19 cellular contexts compared by ENCODE assay signal in genomic region chr10:99672884-99673283, GRCh38.
"Had no signal": no experiment of that assay in that cellular context is flagged by ENCODE, and none has a peak within 500 bp of the region (broad histone marks: within the 10 kb centered on the region; RNA-seq: fewer than 3 reads in every experiment).

No MANE protein-coding gene starts in this region.

- H3K27me3 Mint-ChIP-seq: activated CD4-positive, alpha-beta memory T cell treated with anti-CD3 and anti-CD28 coated beads for 36 hours; activated naive CD8-positive, alpha-beta T cell treated with anti-CD3 and anti-CD28 coated beads, Interleukin-2, amount 50 U/mL, for 24 hours; central memory CD8-positive, alpha-beta T cell; naive thymus-derived CD8-positive, alpha-beta T cell; stimulated activated naive CD8-positive, alpha-beta T cell treated with anti-CD3 and anti-CD28 coated beads, Interleukin-15, Interleukin-2, amounts not matched to agents 100 ng/mL and 50 ng/mL, for 24 hours had no signal

- H3K4me3 Mint-ChIP-seq: activated CD4-positive, alpha-beta memory T cell treated with anti-CD3 and anti-CD28 coated beads for 36 hours; activated naive CD8-positive, alpha-beta T cell treated with anti-CD3 and anti-CD28 coated beads, Interleukin-2, amount 50 U/mL, for 24 hours; activated T-cell treated with anti-CD3 and anti-CD28 coated beads, Interleukin-2, amount 50 U/mL, for 72 hours; central memory CD8-positive, alpha-beta T cell; naive thymus-derived CD8-positive, alpha-beta T cell; stimulated activated naive CD8-positive, alpha-beta T cell treated with anti-CD3 and anti-CD28 coated beads, Interleukin-15, Interleukin-2, amounts not matched to agents 100 ng/mL and 50 ng/mL, for 24 hours had no signal

- H3K4me1 Mint-ChIP-seq: central memory CD8-positive, alpha-beta T cell had no signal

- H3K4me3 ChIP-seq: ascending aorta, mucosa of descending colon, psoas muscle, sigmoid colon, upper lobe of left lung had no signal

- DNase-seq: activated CD4-positive, alpha-beta memory T cell treated with anti-CD3 and anti-CD28 coated beads for 36 hours; activated CD4-positive, CD25-positive, alpha-beta regulatory T cell treated with anti-CD3 and anti-CD28 coated beads, Interleukin-2, amount 50 U/mL, for 72 hours; activated CD8-positive, alpha-beta memory T cell treated with anti-CD3 and anti-CD28 coated beads, Interleukin-2, amount 50 U/mL, for 4 hours; activated naive CD4-positive, alpha-beta T cell treated with Interleukin-2 at 50 U/mL for 16 hours; activated naive CD8-positive, alpha-beta T cell treated with anti-CD3 and anti-CD28 coated beads, Interleukin-2, amount 50 U/mL, for 24 hours; activated T-cell treated with anti-CD3 and anti-CD28 coated beads, Interleukin-2, amount 50 U/mL, for 72 hours; cortex of kidney; effector memory CD4-positive, alpha-beta T cell; left colon; mucosa of descending colon; naive thymus-derived CD8-positive, alpha-beta T cell; occipital lobe; psoas muscle; sigmoid colon; stimulated activated CD4-positive, alpha-beta T cell treated with anti-CD3 and anti-CD28 coated beads, Interleukin-12 subunit alpha, Interleukin-12 subunit beta, amount 100 ng/mL, for 4 hours; upper lobe of left lung had no signal

- H3K9me3 Mint-ChIP-seq: activated CD4-positive, alpha-beta memory T cell treated with anti-CD3 and anti-CD28 coated beads for 36 hours; activated naive CD8-positive, alpha-beta T cell treated with anti-CD3 and anti-CD28 coated beads, Interleukin-2, amount 50 U/mL, for 24 hours; activated T-cell treated with anti-CD3 and anti-CD28 coated beads, Interleukin-2, amount 50 U/mL, for 72 hours; central memory CD8-positive, alpha-beta T cell; naive thymus-derived CD8-positive, alpha-beta T cell; stimulated activated naive CD8-positive, alpha-beta T cell treated with anti-CD3 and anti-CD28 coated beads, Interleukin-15, Interleukin-2, amounts not matched to agents 100 ng/mL and 50 ng/mL, for 24 hours had no signal

- ATAC-seq: activated naive CD8-positive, alpha-beta T cell treated with anti-CD3 and anti-CD28 coated beads, Interleukin-2, amount 50 U/mL, for 24 hours; naive thymus-derived CD8-positive, alpha-beta T cell; psoas muscle had no signal

- H3K27ac Mint-ChIP-seq: activated CD4-positive, alpha-beta memory T cell treated with anti-CD3 and anti-CD28 coated beads for 36 hours; activated naive CD8-positive, alpha-beta T cell treated with anti-CD3 and anti-CD28 coated beads, Interleukin-2, amount 50 U/mL, for 24 hours; activated T-cell treated with anti-CD3 and anti-CD28 coated beads, Interleukin-2, amount 50 U/mL, for 72 hours; naive thymus-derived CD8-positive, alpha-beta T cell; stimulated activated naive CD8-positive, alpha-beta T cell treated with anti-CD3 and anti-CD28 coated beads, Interleukin-15, Interleukin-2, amounts not matched to agents 100 ng/mL and 50 ng/mL, for 24 hours had no signal
